ENCODE assay signal across 8 cellular contexts in genomic region chr19:58279925-58280316, GRCh38. TPM values are rescaled to one million over a fixed set of nuclear protein-coding genes. Genes with fewer than 3 reads are reported as not detected.
DNase-seq lines count a peak whose midpoint lies in the region; ATAC-seq and TF ChIP-seq lines count a peak whose summit lies in the region.

No MANE protein-coding gene starts in this region.

- DNase-seq in GM12864 (ENCODE audit: low read depth) (no peak), RWPE1 (ENCODE audit: low spot score) (peak; percentile 26), esophagus muscularis mucosa (ENCODE audit: extremely low spot score) (no peak), renal cortical epithelial cell (ENCODE audit: low read depth) (peak; percentile 58), thyroid gland (no peak), NCI-H226 (no peak)

- H3K4me1 ChIP-seq in esophagus muscularis mucosa: peaks cover 15 to 35% (median 28%) of the 10 kb centered on the region in 4 donors
- peaks cover 6 to 16% of the 10 kb centered on the region in 2 donors for H3K4me1 ChIP-seq in thyroid gland

- WGBS in esophagus muscularis mucosa: 70% methylated on average over 4 of the region's 4 CpGs
- 70% methylated on average over 4 of the region's 4 CpGs for WGBS in thyroid gland, 2 donors

- CTCF ChIA-PET in RWPE1 (lab: Yijun Ruan, JAX): no interaction called here

- H3K27me3 ChIP-seq in esophagus muscularis mucosa (no peaks in the 10 kb centered on the region), thyroid gland (no peaks in the 10 kb centered on the region)

- no peak for TF ChIP-seq POLR2A in esophagus muscularis mucosa (IDR thresholded peaks at IDR 0.05; ENCODE audit: low read depth)
- no peak for TF ChIP-seq POLR2A in thyroid gland (IDR thresholded peaks at IDR 0.05)

- H3K4me3 ChIP-seq in GM12864 (ENCODE audit: low read depth, low read length) (peak overlapping the region; percentile 82; the same call in 1 of the 2 replicates), esophagus muscularis mucosa (peak overlapping the region; percentile 78 to 90 (median 84)), thyroid gland (replicated peaks in 1 of 3) (no peak overlapping the region)

- TF ChIP-seq CTCF in GM12864 (IDR thresholded peaks at IDR 0.05; ENCODE audit: low read depth, low read length, missing control alignments): no peak
- no peak for TF ChIP-seq CTCF in RWPE1 (conservative IDR thresholded peaks at IDR 0.05; ENCODE audit: low read depth)
- TF ChIP-seq CTCF in esophagus muscularis mucosa (IDR thresholded peaks at IDR 0.05): no peak
- no peak for TF ChIP-seq CTCF in thyroid gland (IDR thresholded peaks at IDR 0.05)

- no peak for ATAC-seq in HG02678 (IDR thresholded peaks at IDR 0.05; ENCODE audit: unreplicated experiment)
- ATAC-seq in HG02970 (IDR thresholded peaks at IDR 0.05; ENCODE audit: low FRiP score, unreplicated experiment): no peak

- intact Hi-C loops in esophagus muscularis mucosa (cut with DNase I) (loop anchor here (10.0 kb wide), 1 partner anchor 95 kb away; the partner anchor contains the start of gene ZNF274), thyroid gland (cut with DNase I) (no loop called here)

- POLR2A ChIA-PET in RWPE1 (lab: Yijun Ruan, JAX; ENCODE audit: low non-redundant PET): no interaction called here

- no peak for TF ChIP-seq EP300 in esophagus muscularis mucosa (IDR thresholded peaks at IDR 0.05)

- H3K9me3 ChIP-seq in esophagus muscularis mucosa: peaks cover 0 to 21% (median 13%) of the 10 kb centered on the region in 4 donors
- no peaks in the 10 kb centered on the region for H3K9me3 ChIP-seq in thyroid gland

- no peak overlapping the region for H3K27ac ChIP-seq in RWPE1
- peak overlapping the region in 2 of 4 donors; percentile 86 to 94 for H3K27ac ChIP-seq in esophagus muscularis mucosa (replicated peaks in 1 of 4)
- H3K27ac ChIP-seq in thyroid gland: peak overlapping the region in 1 of 3 donors; percentile 69

- H3K36me3 ChIP-seq in esophagus muscularis mucosa (peaks cover under 1 to 33% (median 19%) of the 10 kb centered on the region in 4 donors), thyroid gland (no peaks in the 10 kb centered on the region)

RNA-seq across cellular contexts. Expression of gene ZNF8, which starts 1.2 kb away (rescaled TPM):
- total RNA-seq in esophagus muscularis mucosa: 10 to 100 TPM in 2 of 4 donors, 1 to 10 TPM in 2; 8.1 to 12.3 (median 10.3) TPM
- 4.2 and 10.9 TPM in 2 replicates for total RNA-seq in renal cortical epithelial cell
- 10 to 100 TPM in 3 of 4 donors, 1 to 10 TPM in 1; 9.7 to 14.7 (median 10.3) TPM for total RNA-seq in thyroid gland

RNA-seq across cellular contexts. Expression of gene ERVK3-1, which starts 25.3 kb away (rescaled TPM):
- total RNA-seq in esophagus muscularis mucosa: 10 to 100 TPM; 32.9 to 53.0 (median 38.0) TPM
- 37.3 and 37.6 TPM in 2 replicates for total RNA-seq in renal cortical epithelial cell
- total RNA-seq in thyroid gland: 10 to 100 TPM; 56.3 to 87.2 (median 64.5) TPM

RNA-seq across cellular contexts. Expression of gene ZSCAN22, which starts 46.9 kb away (rescaled TPM):
- total RNA-seq in esophagus muscularis mucosa (1 to 10 TPM; 2.9 to 4.9 (median 3.6) TPM), renal cortical epithelial cell (1.4 and 4.0 TPM in 2 replicates), thyroid gland (1 to 10 TPM; 3.0 to 4.5 (median 4.2) TPM)

RNA-seq across cellular contexts. Expression of gene ZNF544, which starts 51.2 kb away (rescaled TPM):
- total RNA-seq in esophagus muscularis mucosa (10 to 100 TPM; 29.5 to 38.8 (median 37.6) TPM), renal cortical epithelial cell (53.8 and 73.3 TPM in 2 replicates), thyroid gland (100 to 1,000 TPM in 1 of 4 donors, 10 to 100 TPM in 3; 64.7 to 103 (median 76.5) TPM)

Comparison
In these comparisons a context has a peak if more than half of its experiments do, and no peak if none do; other contexts are left out.
1. DNase-seq: peak in RWPE1 (single experiment) and renal cortical epithelial cell (single experiment); none in GM12864 (single experiment), esophagus muscularis mucosa (single experiment), thyroid gland (0 of 2) and NCI-H226 (single experiment).
2. H3K4me3 ChIP-seq: peak in GM12864 (single experiment) and esophagus muscularis mucosa (4 of 4); none in thyroid gland (0 of 3).